Comparison of ENCODE assay signal across 1 cellular context in the genomic region with DNA sequence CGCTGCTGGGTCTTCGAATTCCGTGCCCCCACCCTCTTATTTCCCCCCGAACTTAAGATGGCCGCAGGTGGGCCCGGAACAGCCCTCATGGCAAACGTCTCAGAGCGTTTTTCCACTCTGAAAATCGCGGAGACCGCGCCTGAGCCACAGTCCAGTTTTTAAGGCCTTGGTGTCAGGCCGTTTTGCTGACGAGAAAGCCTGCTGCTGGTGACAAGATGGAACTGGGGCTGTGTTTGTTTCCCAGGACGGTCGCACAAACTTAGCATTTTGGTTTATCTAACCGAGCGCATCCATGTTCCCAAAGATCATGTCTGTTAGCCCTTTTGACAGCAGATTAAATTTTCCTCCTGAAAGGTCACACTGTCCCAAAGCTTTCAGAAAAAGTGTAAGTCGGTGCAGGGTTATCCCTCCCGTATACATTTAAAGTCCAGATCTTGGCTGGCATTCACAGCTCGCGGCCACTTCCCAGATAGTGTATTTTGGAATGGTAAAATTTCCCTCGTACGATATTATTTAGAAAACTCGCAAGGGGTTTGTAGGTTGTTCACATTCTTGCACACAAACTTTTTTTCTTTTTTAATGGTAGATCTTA.
A peak's percentile ranks its signal among the peaks of the same experiment; 100 is the strongest.
TF ChIP-seq lines count a peak whose summit lies in the region.

No MANE protein-coding gene starts in this region.

TF ChIP-seq in K562, 482 proteins besides CTCF, POLR2A, EP300 and RAD21 (continued from another document and continues in another):
- peak; percentile 53; the same call in 1 of the 2 replicates for TF ChIP-seq MGA (IDR thresholded peaks at IDR 0.05)
- TF ChIP-seq, protein P1, sequence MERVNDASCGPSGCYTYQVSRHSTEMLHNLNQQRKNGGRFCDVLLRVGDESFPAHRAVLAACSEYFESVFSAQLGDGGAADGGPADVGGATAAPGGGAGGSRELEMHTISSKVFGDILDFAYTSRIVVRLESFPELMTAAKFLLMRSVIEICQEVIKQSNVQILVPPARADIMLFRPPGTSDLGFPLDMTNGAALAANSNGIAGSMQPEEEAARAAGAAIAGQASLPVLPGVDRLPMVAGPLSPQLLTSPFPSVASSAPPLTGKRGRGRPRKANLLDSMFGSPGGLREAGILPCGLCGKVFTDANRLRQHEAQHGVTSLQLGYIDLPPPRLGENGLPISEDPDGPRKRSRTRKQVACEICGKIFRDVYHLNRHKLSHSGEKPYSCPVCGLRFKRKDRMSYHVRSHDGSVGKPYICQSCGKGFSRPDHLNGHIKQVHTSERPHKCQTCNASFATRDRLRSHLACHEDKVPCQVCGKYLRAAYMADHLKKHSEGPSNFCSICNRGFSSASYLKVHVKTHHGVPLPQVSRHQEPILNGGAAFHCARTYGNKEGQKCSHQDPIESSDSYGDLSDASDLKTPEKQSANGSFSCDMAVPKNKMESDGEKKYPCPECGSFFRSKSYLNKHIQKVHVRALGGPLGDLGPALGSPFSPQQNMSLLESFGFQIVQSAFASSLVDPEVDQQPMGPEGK (CRISPR knock-in tag; IDR thresholded peaks at IDR 0.05; ENCODE audit: borderline replicate concordance) = 0 out of 2 replicates have a peak, but pooled peaks have one; percentile 50
- TF ChIP-seq KAT7 (CRISPR knock-in tag; IDR thresholded peaks at IDR 0.05; ENCODE audit: borderline replicate concordance) = peak; percentile 79; the same call in 1 of the 2 replicates
- TF ChIP-seq ELF2 (CRISPR knock-in tag; IDR thresholded peaks at IDR 0.05) = peak; percentile 52; the same call in 1 of the 2 replicates
- TF ChIP-seq KDM5B (IDR thresholded peaks at IDR 0.05; ENCODE audit: insufficient replicate concordance, low read depth, low read length) = peak; percentile 12
- peak; percentile 70 for TF ChIP-seq SAP30 (IDR thresholded peaks at IDR 0.05; ENCODE audit: borderline replicate concordance, insufficient read depth, low read depth, low read length, poor library complexity, severe bottlenecking)
- TF ChIP-seq, protein P2, sequence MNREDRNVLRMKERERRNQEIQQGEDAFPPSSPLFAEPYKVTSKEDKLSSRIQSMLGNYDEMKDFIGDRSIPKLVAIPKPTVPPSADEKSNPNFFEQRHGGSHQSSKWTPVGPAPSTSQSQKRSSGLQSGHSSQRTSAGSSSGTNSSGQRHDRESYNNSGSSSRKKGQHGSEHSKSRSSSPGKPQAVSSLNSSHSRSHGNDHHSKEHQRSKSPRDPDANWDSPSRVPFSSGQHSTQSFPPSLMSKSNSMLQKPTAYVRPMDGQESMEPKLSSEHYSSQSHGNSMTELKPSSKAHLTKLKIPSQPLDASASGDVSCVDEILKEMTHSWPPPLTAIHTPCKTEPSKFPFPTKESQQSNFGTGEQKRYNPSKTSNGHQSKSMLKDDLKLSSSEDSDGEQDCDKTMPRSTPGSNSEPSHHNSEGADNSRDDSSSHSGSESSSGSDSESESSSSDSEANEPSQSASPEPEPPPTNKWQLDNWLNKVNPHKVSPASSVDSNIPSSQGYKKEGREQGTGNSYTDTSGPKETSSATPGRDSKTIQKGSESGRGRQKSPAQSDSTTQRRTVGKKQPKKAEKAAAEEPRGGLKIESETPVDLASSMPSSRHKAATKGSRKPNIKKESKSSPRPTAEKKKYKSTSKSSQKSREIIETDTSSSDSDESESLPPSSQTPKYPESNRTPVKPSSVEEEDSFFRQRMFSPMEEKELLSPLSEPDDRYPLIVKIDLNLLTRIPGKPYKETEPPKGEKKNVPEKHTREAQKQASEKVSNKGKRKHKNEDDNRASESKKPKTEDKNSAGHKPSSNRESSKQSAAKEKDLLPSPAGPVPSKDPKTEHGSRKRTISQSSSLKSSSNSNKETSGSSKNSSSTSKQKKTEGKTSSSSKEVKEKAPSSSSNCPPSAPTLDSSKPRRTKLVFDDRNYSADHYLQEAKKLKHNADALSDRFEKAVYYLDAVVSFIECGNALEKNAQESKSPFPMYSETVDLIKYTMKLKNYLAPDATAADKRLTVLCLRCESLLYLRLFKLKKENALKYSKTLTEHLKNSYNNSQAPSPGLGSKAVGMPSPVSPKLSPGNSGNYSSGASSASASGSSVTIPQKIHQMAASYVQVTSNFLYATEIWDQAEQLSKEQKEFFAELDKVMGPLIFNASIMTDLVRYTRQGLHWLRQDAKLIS (CRISPR knock-in tag; IDR thresholded peaks at IDR 0.05) = peak; percentile 72
- TF ChIP-seq NKRF (IDR thresholded peaks at IDR 0.05; ENCODE audit: borderline replicate concordance) = peak; percentile 62; the same call in 1 of the 2 replicates
- TF ChIP-seq TAF1 (IDR thresholded peaks at IDR 0.05; ENCODE audit: control insufficient read depth, extremely low read depth, insufficient read depth, low read length, severe bottlenecking) = peak; percentile 26
- TF ChIP-seq YY1 (IDR thresholded peaks at IDR 0.05; ENCODE audit: borderline replicate concordance in 1 of 3, control insufficient read depth in 1 of 3, extremely low read depth in 1 of 3, insufficient read depth in 3 of 3, insufficient read length in 1 of 3, insufficient replicate concordance in 2 of 3, low read depth in 1 of 3, low read length in 2 of 3) = peak; percentile 69 to 92 (median 89)
- TF ChIP-seq RBBP5 (IDR thresholded peaks at IDR 0.05; ENCODE audit: borderline replicate concordance, insufficient read depth, low read length, poor library complexity, severe bottlenecking) = peak; percentile 61
- TF ChIP-seq PHF8 (IDR thresholded peaks at IDR 0.05; ENCODE audit: borderline replicate concordance, low read length) = 0 out of 2 replicates have a peak, but pooled peaks have one; percentile 15
- TF ChIP-seq, protein P3, sequence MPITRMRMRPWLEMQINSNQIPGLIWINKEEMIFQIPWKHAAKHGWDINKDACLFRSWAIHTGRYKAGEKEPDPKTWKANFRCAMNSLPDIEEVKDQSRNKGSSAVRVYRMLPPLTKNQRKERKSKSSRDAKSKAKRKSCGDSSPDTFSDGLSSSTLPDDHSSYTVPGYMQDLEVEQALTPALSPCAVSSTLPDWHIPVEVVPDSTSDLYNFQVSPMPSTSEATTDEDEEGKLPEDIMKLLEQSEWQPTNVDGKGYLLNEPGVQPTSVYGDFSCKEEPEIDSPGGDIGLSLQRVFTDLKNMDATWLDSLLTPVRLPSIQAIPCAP (CRISPR knock-in tag; IDR thresholded peaks at IDR 0.05; ENCODE audit: borderline replicate concordance) = peak; percentile 2; the same call in 1 of the 2 replicates
- TF ChIP-seq SIN3B (IDR thresholded peaks at IDR 0.05; ENCODE audit: low read depth) = 0 out of 2 replicates have a peak, but pooled peaks have one; percentile 13
- no peak for TF ChIP-seq L3MBTL2 (IDR thresholded peaks at IDR 0.05)
- no peak for TF ChIP-seq KLF6 (CRISPR knock-in tag; IDR thresholded peaks at IDR 0.05; ENCODE audit: borderline replicate concordance)
- TF ChIP-seq MTA2 (IDR thresholded peaks at IDR 0.05; ENCODE audit: low read depth) = no peak
- TF ChIP-seq, protein P4, sequence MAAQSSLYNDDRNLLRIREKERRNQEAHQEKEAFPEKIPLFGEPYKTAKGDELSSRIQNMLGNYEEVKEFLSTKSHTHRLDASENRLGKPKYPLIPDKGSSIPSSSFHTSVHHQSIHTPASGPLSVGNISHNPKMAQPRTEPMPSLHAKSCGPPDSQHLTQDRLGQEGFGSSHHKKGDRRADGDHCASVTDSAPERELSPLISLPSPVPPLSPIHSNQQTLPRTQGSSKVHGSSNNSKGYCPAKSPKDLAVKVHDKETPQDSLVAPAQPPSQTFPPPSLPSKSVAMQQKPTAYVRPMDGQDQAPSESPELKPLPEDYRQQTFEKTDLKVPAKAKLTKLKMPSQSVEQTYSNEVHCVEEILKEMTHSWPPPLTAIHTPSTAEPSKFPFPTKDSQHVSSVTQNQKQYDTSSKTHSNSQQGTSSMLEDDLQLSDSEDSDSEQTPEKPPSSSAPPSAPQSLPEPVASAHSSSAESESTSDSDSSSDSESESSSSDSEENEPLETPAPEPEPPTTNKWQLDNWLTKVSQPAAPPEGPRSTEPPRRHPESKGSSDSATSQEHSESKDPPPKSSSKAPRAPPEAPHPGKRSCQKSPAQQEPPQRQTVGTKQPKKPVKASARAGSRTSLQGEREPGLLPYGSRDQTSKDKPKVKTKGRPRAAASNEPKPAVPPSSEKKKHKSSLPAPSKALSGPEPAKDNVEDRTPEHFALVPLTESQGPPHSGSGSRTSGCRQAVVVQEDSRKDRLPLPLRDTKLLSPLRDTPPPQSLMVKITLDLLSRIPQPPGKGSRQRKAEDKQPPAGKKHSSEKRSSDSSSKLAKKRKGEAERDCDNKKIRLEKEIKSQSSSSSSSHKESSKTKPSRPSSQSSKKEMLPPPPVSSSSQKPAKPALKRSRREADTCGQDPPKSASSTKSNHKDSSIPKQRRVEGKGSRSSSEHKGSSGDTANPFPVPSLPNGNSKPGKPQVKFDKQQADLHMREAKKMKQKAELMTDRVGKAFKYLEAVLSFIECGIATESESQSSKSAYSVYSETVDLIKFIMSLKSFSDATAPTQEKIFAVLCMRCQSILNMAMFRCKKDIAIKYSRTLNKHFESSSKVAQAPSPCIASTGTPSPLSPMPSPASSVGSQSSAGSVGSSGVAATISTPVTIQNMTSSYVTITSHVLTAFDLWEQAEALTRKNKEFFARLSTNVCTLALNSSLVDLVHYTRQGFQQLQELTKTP (IDR thresholded peaks at IDR 0.05; ENCODE audit: low read depth in 1 of 2, partially characterized antibody in 2 of 2) = peak in 1 of 2 experiments; percentile 23
- TF ChIP-seq ZNF766 (CRISPR knock-in tag; conservative IDR thresholded peaks at IDR 0.05) = 0 out of 2 replicates have a peak, but pooled peaks have one; percentile 18
